In genomic region chr1:30718091-30718635, GRCh38 we compare ENCODE assay signal across 8 cellular contexts. TPM values are rescaled to one million over a fixed set of nuclear protein-coding genes. Genes with fewer than 3 reads are reported as not detected.
DNase-seq lines count a peak whose midpoint lies in the region; ATAC-seq and TF ChIP-seq lines count a peak whose summit lies in the region.

No MANE protein-coding gene starts in this region.

- no peaks in the 10 kb centered on the region for H3F3A ChIP-seq in PC-9 (ENCODE audit: insufficient read depth, low read depth)

- TF ChIP-seq POLR2A in esophagus muscularis mucosa (IDR thresholded peaks at IDR 0.05; ENCODE audit: low read depth): no peak

- 4% methylated on average over 32 of the region's 50 CpGs for WGBS in esophagus muscularis mucosa

- H4K20me1 ChIP-seq in PC-9 (ENCODE audit: insufficient read depth): no peaks in the 10 kb centered on the region; the same call in 1 of the 2 replicates

- H3K27ac Mint-ChIP-seq in naive B cell: peak overlapping the region; percentile 97 to 99 (median 98)

- no peaks in the 10 kb centered on the region for H3K27me3 Mint-ChIP-seq in activated T-cell treated with anti-CD3 and anti-CD28 coated beads, Interleukin-2, amount 50 U/mL, for 4 hours (ENCODE audit: low read depth)
- no peaks in the 10 kb centered on the region for H3K27me3 Mint-ChIP-seq in naive B cell

- DNase-seq in DMS153 (lab: John Stamatoyannopoulos, UW) (peak; percentile 100), KG1 (lab: John Stamatoyannopoulos, UW) (peak; percentile 92), PC-9 (peak; percentile 87 to 98), esophagus muscularis mucosa (ENCODE audit: extremely low spot score) (peak; percentile 100), naive B cell (peak; percentile 97)
- peak; percentile 100 for DNase-seq in activated T-cell treated with anti-CD3 and anti-CD28 coated beads, Interleukin-2, amount 50 U/mL, for 4 hours
- DNase-seq in stimulated activated CD8-positive, alpha-beta memory T cell treated with anti-CD3 and anti-CD28 coated beads, Interleukin-7, amount 100 ng/mL, for 4 hours (ENCODE audit: low read depth in 2 of 2): peak; percentile 98 to 99

- H3K4me2 ChIP-seq in PC-9: no peak overlapping the region; the same call in 1 of the 2 replicates

- BruUV-seq in PC-9 (replicated peaks; lab: Mats Ljungman, UMichigan): no TSS peak

- H3K4me1 Mint-ChIP-seq in activated T-cell treated with anti-CD3 and anti-CD28 coated beads, Interleukin-2, amount 50 U/mL, for 4 hours (ENCODE audit: low read depth): peaks cover 30% of the 10 kb centered on the region
- peaks cover 32 to 45% (median 41%) of the 10 kb centered on the region in 3 donors for H3K4me1 Mint-ChIP-seq in naive B cell

- TF ChIP-seq EP300 in esophagus muscularis mucosa (IDR thresholded peaks at IDR 0.05): no peak

- peak; percentile 83 for ATAC-seq in GM21737 (IDR thresholded peaks at IDR 0.05; ENCODE audit: unreplicated experiment)
- ATAC-seq in activated T-cell treated with anti-CD3 and anti-CD28 coated beads, Interleukin-2, amount 50 U/mL, for 4 hours: peak; percentile 90 to 91
- ATAC-seq in naive B cell (ENCODE audit: low read depth in 2 of 2): peak; percentile 76 to 82

- H3K4me1 ChIP-seq in PC-9 (replicated peaks; ENCODE audit: insufficient read depth) (0 out of 2 replicates have a peak, but pooled peaks cover 5% of the 10 kb centered on the region), esophagus muscularis mucosa (peaks cover 10 to 22% (median 17%) of the 10 kb centered on the region in 4 donors)

- no peaks in the 10 kb centered on the region for H3K9me3 ChIP-seq in PC-9 (ENCODE audit: insufficient read depth, low read depth)
- peaks cover 0 to 4% (median 0%) of the 10 kb centered on the region in 4 donors for H3K9me3 ChIP-seq in esophagus muscularis mucosa

- CTCF ChIA-PET in PC-9 (lab: Charles Lee): interaction anchor here (0.6 to 3.3 kb wide), 10 partner anchors 9 to 982 kb away, joined by 3 to 84 read pairs (median 5); no protein-coding TSS in a partner anchor

- H3K36me3 Mint-ChIP-seq in activated T-cell treated with anti-CD3 and anti-CD28 coated beads, Interleukin-2, amount 50 U/mL, for 4 hours (ENCODE audit: insufficient read depth): peaks cover 2% of the 10 kb centered on the region
- H3K36me3 Mint-ChIP-seq in naive B cell: peaks cover 0 to 4% of the 10 kb centered on the region in 2 donors

- H3K4me3 ChIP-seq in PC-9: peak overlapping the region; percentile 50; the same call in 1 of the 2 replicates
- peak overlapping the region; percentile 41 to 70 (median 62) for H3K4me3 ChIP-seq in esophagus muscularis mucosa

- H3K27ac ChIP-seq in PC-9 (no peak overlapping the region), esophagus muscularis mucosa (replicated peaks in 1 of 4) (peak overlapping the region; percentile 95 to 100 (median 100))

- no peaks in the 10 kb centered on the region for H3K36me3 ChIP-seq in PC-9 (ENCODE audit: low read depth)
- H3K36me3 ChIP-seq in esophagus muscularis mucosa: peaks cover 0 to 10% (median 3%) of the 10 kb centered on the region in 4 donors

- TF ChIP-seq CTCF in PC-9 (conservative IDR thresholded peaks at IDR 0.05) (no peak), esophagus muscularis mucosa (IDR thresholded peaks at IDR 0.05) (no peak)

- no peaks in the 10 kb centered on the region for H3K79me2 ChIP-seq in PC-9 (ENCODE audit: low read depth)

- peak overlapping the region; percentile 89 for H3K4me3 Mint-ChIP-seq in activated T-cell treated with anti-CD3 and anti-CD28 coated beads, Interleukin-2, amount 50 U/mL, for 4 hours
- peak overlapping the region; percentile 83 to 96 (median 94) for H3K4me3 Mint-ChIP-seq in naive B cell

- peaks cover 8% of the 10 kb centered on the region for H3K9me3 Mint-ChIP-seq in activated T-cell treated with anti-CD3 and anti-CD28 coated beads, Interleukin-2, amount 50 U/mL, for 4 hours
- peaks cover 0 to 11% (median 2%) of the 10 kb centered on the region in 7 donors for H3K9me3 Mint-ChIP-seq in naive B cell

- no peaks in the 10 kb centered on the region for H3K9me2 ChIP-seq in PC-9 (ENCODE audit: insufficient read depth)

- no peak overlapping the region for H2AFZ ChIP-seq in PC-9

- intact Hi-C loops in PC-9 (cut with micrococcal nuclease; ENCODE audit: unreplicated experiment): loop anchor here (2.0 to 5.0 kb wide), 3 partner anchors 39 to 1071 kb away; partner anchors contain the start of gene LAPTM5
- intact Hi-C loops in esophagus muscularis mucosa (cut with DNase I): no loop called here

- POLR2A ChIA-PET in PC-9 (lab: Charles Lee; ENCODE audit: unreplicated experiment): interaction anchor here (0.6 to 0.7 kb wide), 4 partner anchors 41 to 870 kb away, joined by 3 to 5 read pairs (median 4); no protein-coding TSS in a partner anchor

- no peaks in the 10 kb centered on the region for H3K27me3 ChIP-seq in PC-9 (ENCODE audit: insufficient read depth, low read depth)
- no peaks in the 10 kb centered on the region for H3K27me3 ChIP-seq in esophagus muscularis mucosa

RNA-seq across cellular contexts. Expression of gene MATN1, which starts 5.2 kb away (rescaled TPM):
- total RNA-seq in PC-9 (2021) (0.37 and 0.50 TPM in 2 replicates), esophagus muscularis mucosa (not detected)
- total RNA-seq in activated T-cell treated with anti-CD3 and anti-CD28 coated beads, Interleukin-2, amount 50 U/mL, for 4 hours: 1 to 10 TPM; 2.0 to 2.9 (median 2.3) TPM
- polyA plus RNA-seq in naive B cell (ENCODE audit: low read depth in 6 of 6): 1 to 10 TPM in 2 of 6 donors, under 1 TPM in 4; 0.21 to 3.1 (median 0.39) TPM

RNA-seq across cellular contexts. Expression of gene LAPTM5, which starts 39.4 kb away (rescaled TPM):
- total RNA-seq in PC-9 (2021): 4.0 and 5.0 TPM in 2 replicates
- 10 to 100 TPM; 68.3 to 97.3 (median 86.8) TPM for total RNA-seq in activated T-cell treated with anti-CD3 and anti-CD28 coated beads, Interleukin-2, amount 50 U/mL, for 4 hours
- total RNA-seq in esophagus muscularis mucosa: 10 to 100 TPM; 32.4 to 83.7 (median 36.3) TPM
- 1,000 to 10,000 TPM; 1,442 to 2,525 (median 1,701) TPM for polyA plus RNA-seq in naive B cell (ENCODE audit: low read depth in 6 of 6)
